18 cellular contexts compared by ENCODE assay signal in the genomic region with DNA sequence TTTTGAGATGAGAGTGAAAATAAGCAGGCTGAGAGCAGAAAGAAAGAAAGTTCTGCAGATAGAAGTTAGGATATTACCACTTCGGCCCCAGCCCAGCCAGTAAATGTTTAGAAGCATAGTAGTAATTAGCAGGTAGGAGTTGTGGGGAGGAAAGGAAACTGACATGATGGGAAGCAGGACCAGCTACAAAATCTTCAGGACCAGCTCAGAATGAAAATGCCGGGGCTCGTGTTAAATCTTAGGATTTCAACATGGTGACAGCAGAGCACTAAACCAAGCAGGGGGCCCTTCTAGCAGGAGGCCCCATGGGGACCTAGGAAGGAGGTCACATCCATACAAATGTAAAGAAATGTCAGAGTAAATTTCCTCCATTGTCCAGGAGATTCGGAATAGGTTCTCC. TPM values are rescaled to one million over a fixed set of nuclear protein-coding genes. Genes with fewer than 3 reads are reported as not detected.
DNase-seq lines count a peak whose midpoint lies in the region; ATAC-seq and TF ChIP-seq lines count a peak whose summit lies in the region.
"Had no signal": no experiment of that assay in that cellular context is flagged by ENCODE, and none has a peak within 500 bp of the region (broad histone marks: within the 10 kb centered on the region; RNA-seq: fewer than 3 reads in every experiment).

No MANE protein-coding gene starts in this region.

- H3K9ac ChIP-seq in colonic mucosa (ENCODE audit: low read depth in 2 of 2, low read length in 2 of 2), result no peak overlapping the region
- H3K9ac ChIP-seq: KMS-11 had no signal

- DNase-seq in GM06990 (ENCODE audit: extremely low read depth, insufficient read length), result no peak
- DNase-seq in Peyer's patch, result no peak
- DNase-seq in colonic mucosa, result no peak
- DNase-seq in osteocyte (ENCODE audit: extremely low spot score, unreplicated experiment), result peak; percentile 49
- DNase-seq in COLO829 (ENCODE audit: low spot score), result no peak
- DNase-seq in GM20000 (ENCODE audit: low spot score), result no peak
- DNase-seq: C1 segment of cervical spinal cord; NCI-H1436 treated with DMSO at 0.1 percent for 48 hours; NCI-H446 treated with DMSO at 0.1 percent for 48 hours; stimulated activated CD4-positive, alpha-beta T cell treated with anti-CD3 and anti-CD28 coated beads, Interleukin-2, amount 100 ng/mL, for 48 hours; T-helper 9 cell had no signal

- TF ChIP-seq POLR2A in Peyer's patch (IDR thresholded peaks at IDR 0.05), result no peak

- TF ChIP-seq CTCF in GM06990 (IDR thresholded peaks at IDR 0.05; ENCODE audit: insufficient read depth, low read length, poor library complexity, severe bottlenecking) (no peak), Peyer's patch (IDR thresholded peaks at IDR 0.05) (no peak), colonic mucosa (IDR thresholded peaks at IDR 0.05) (no peak), osteocyte (IDR thresholded peaks at IDR 0.05) (no peak), GM20000 (IDR thresholded peaks at IDR 0.05; ENCODE audit: extremely low read depth, missing control alignments) (no peak)

- peak overlapping the region; percentile 78 to 97 (median 90) for H3K27ac ChIP-seq in Peyer's patch
- H3K27ac ChIP-seq in colonic mucosa, result peak overlapping the region; percentile 38
- H3K27ac ChIP-seq: KMS-11 had no signal

- H3K36me3 ChIP-seq in GM06990 (ENCODE audit: control insufficient read depth, insufficient read depth, low read length), result peaks cover 4% of the 10 kb centered on the region
- H3K36me3 ChIP-seq in Peyer's patch, result no peaks in the 10 kb centered on the region
- no peaks in the 10 kb centered on the region for H3K36me3 ChIP-seq in colonic mucosa

- H3K27me3 Mint-ChIP-seq in osteocyte (ENCODE audit: unreplicated experiment), result peaks cover 72% of the 10 kb centered on the region

- H3K9me3 ChIP-seq in Peyer's patch (no peaks in the 10 kb centered on the region), colonic mucosa (no peaks in the 10 kb centered on the region)

- H3K4me3 ChIP-seq in GM06990 (replicated peaks; ENCODE audit: low read depth, low read length) (peak overlapping the region; percentile 80), Peyer's patch (peak overlapping the region in 3 of 4 donors; percentile 18 to 74 (median 48)), colonic mucosa (no peak overlapping the region)

- H3K4me1 Mint-ChIP-seq in osteocyte (ENCODE audit: unreplicated experiment), result peaks cover 10% of the 10 kb centered on the region

- peaks cover 0 to 24% (median 7%) of the 10 kb centered on the region in 4 donors for H3K4me1 ChIP-seq in Peyer's patch
- no peaks in the 10 kb centered on the region for H3K4me1 ChIP-seq in colonic mucosa

- H3K27me3 ChIP-seq in GM06990 (replicated peaks; ENCODE audit: control insufficient read depth, insufficient read depth, low read length) (no peaks in the 10 kb centered on the region), Peyer's patch (peaks cover 0 to 19% of the 10 kb centered on the region in 2 donors), colonic mucosa (peaks cover 27% of the 10 kb centered on the region)

- ATAC-seq in HG02840 (IDR thresholded peaks at IDR 0.05; ENCODE audit: low FRiP score, unreplicated experiment) (no peak), GM19395 (IDR thresholded peaks at IDR 0.05; ENCODE audit: unreplicated experiment) (no peak)

- H3K4me3 Mint-ChIP-seq in osteocyte (ENCODE audit: unreplicated experiment), result no peak overlapping the region

- intact Hi-C loops in colonic mucosa (cut with DNase I), result no loop called here

- H3K9me3 Mint-ChIP-seq in osteocyte (ENCODE audit: unreplicated experiment), result no peaks in the 10 kb centered on the region

- H3K27ac Mint-ChIP-seq in osteocyte (ENCODE audit: unreplicated experiment), result no peak overlapping the region

- no peaks in the 10 kb centered on the region for H3K36me3 Mint-ChIP-seq in osteocyte (ENCODE audit: unreplicated experiment)

RNA-seq across cellular contexts. Expression of gene PRSS2, which starts 28.7 kb away (rescaled TPM):
- total RNA-seq in Peyer's patch, result 100 to 1,000 TPM in 3 of 4 donors, 10 to 100 TPM in 1; 29.7 to 243 (median 208) TPM
- 100 to 1,000 TPM in 1 of 2 donors, not detected in 1; 105 TPM for total RNA-seq in colonic mucosa
- not detected in 2 replicates for total RNA-seq in osteocyte
- total RNA-seq: G401, H1, myocyte, renal cortical epithelial cell had no signal

RNA-seq across cellular contexts. Expression of gene PRSS1, which starts 50.2 kb away (rescaled TPM):
- total RNA-seq in Peyer's patch, result not detected
- total RNA-seq in colonic mucosa, result 10 to 100 TPM in 1 of 2 donors, not detected in 1; 41.2 TPM
- not detected in 2 replicates for total RNA-seq in osteocyte
- total RNA-seq: G401, H1, myocyte, renal cortical epithelial cell had no signal

RNA-seq across cellular contexts. Expression of gene EPHB6, which starts 55.4 kb away (rescaled TPM):
- total RNA-seq in Peyer's patch (10 to 100 TPM in 1 of 4 donors, 1 to 10 TPM in 2, under 1 TPM in 1; 0.53 to 19.0 (median 5.5) TPM), colonic mucosa (1 to 10 TPM; 1.5 to 2.3 TPM), osteocyte (13.7 and 14.7 TPM in 2 replicates)
- total RNA-seq: G401 had no signal
